Comparison of ENCODE assay signal across 9 cellular contexts in the genomic region with DNA sequence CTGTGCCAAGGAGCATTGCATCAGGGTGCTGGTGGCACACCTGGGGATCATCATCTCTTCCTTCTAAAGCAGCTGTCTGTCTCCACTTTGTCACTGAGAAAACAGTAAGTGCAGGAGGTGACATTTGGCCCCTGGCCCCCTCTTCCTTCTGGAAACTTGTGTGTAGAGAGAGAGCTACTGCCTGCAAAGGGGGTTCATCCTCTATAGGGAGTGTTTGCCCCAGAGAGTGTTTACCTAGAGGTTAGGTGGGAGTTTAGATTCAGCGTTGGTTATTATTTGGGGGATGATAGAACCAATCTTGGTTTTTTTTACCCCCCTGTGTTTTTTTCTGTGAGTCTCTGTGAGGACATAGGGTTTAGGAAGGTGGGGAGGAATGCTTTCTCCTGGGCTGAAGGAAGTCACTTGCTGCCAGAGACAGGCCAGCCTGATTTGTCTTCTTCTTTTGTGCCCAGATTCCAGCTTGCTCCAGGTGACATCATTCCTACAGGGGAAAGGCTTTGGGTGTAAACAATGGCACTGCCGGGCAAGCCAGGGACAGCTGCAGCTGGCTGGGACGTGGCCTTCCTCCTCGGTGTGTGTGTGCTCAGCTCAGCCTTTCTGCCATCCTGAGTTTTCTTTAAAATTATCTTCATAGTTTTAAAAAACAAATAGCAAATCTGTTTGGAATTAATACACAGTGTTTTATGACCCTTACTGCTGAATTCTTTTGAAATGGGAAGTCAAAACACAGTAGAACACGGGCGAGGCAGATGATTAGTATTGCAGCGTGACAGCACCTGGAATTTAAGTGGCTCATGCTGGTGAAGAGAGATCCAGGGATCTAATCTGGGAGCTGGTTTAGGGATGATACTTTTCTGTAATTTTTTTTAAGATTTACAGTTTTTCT. TPM values are rescaled to one million over a fixed set of nuclear protein-coding genes. Genes with fewer than 3 reads are reported as not detected.
DNase-seq lines count a peak whose midpoint lies in the region; ATAC-seq and TF ChIP-seq lines count a peak whose summit lies in the region.
"Had no signal": no experiment of that assay in that cellular context is flagged by ENCODE, and none has a peak within 500 bp of the region (broad histone marks: within the 10 kb centered on the region; RNA-seq: fewer than 3 reads in every experiment).

No MANE protein-coding gene starts in this region.

- no peak overlapping the region for H3K4me3 ChIP-seq in SJCRH30
- no peak overlapping the region for H3K4me3 ChIP-seq in prostate gland
- H3K4me3 ChIP-seq: lung had no signal

- intact Hi-C loops in prostate gland (cut with DNase I): no loop called here

- WGBS in prostate gland: 8% methylated on average over 7 of the region's 7 CpGs

- peak; percentile 45 for DNase-seq in NCI-H82 (lab: John Stamatoyannopoulos, UW)
- DNase-seq in NCI-H82 treated with DMSO at 0.1 percent for 48 hours (lab: John Stamatoyannopoulos, UW; ENCODE audit: unreplicated experiment): no peak
- DNase-seq in SJCRH30: peak; percentile 86 to 89
- peak; percentile 76 for DNase-seq in globus pallidus (ENCODE audit: low spot score)
- DNase-seq in prostate gland (ENCODE audit: low spot score): peak; percentile 82
- no peak for DNase-seq in NCI-H1694 (lab: John Stamatoyannopoulos, UW)

- peaks cover 67% of the 10 kb centered on the region for H3K4me1 ChIP-seq in SJCRH30
- peaks cover 46% of the 10 kb centered on the region for H3K4me1 ChIP-seq in prostate gland (replicated peaks)

- TF ChIP-seq CTCF in prostate gland (IDR thresholded peaks at IDR 0.05): no peak

- H3K36me3 ChIP-seq in SJCRH30 (peaks cover 24% of the 10 kb centered on the region), prostate gland (no peaks in the 10 kb centered on the region)

- TF ChIP-seq POLR2A in prostate gland (IDR thresholded peaks at IDR 0.05): no peak

- no peak for ATAC-seq in GM18498 (IDR thresholded peaks at IDR 0.05; ENCODE audit: unreplicated experiment)
- no peak for ATAC-seq in GM21717 (IDR thresholded peaks at IDR 0.05; ENCODE audit: unreplicated experiment)

- no peaks in the 10 kb centered on the region for H3K27me3 ChIP-seq in SJCRH30
- H3K27me3 ChIP-seq in prostate gland (replicated peaks; ENCODE audit: insufficient read depth): no peaks in the 10 kb centered on the region

- no peaks in the 10 kb centered on the region; the same call in 1 of the 2 replicates for H3K9me3 ChIP-seq in SJCRH30 (replicated peaks)
- H3K9me3 ChIP-seq in prostate gland: no peaks in the 10 kb centered on the region

- H3K27ac ChIP-seq in SJCRH30: peak overlapping the region; percentile 86
- peak overlapping the region; percentile 67 to 71 for H3K27ac ChIP-seq in prostate gland

RNA-seq across cellular contexts. Expression of a gene that starts 24.5 kb away (rescaled TPM):
- total RNA-seq in SJCRH30 (2014; rRNA removed; shearing (Covaris generic)): 173 and 185 TPM in 2 replicates
- 100 to 1,000 TPM in 1 of 2 donors, 10 to 100 TPM in 1; 94.7 to 197 TPM for total RNA-seq in prostate gland

Comparison
In these comparisons a context has a peak if more than half of its experiments do, and no peak if none do; other contexts are left out.
1. DNase-seq: peak in NCI-H82 (single experiment), SJCRH30 (2 of 2), globus pallidus (single experiment) and prostate gland (single experiment); none in NCI-H82 treated with DMSO at 0.1 percent for 48 hours (single experiment) and NCI-H1694 (single experiment).